ENCODE assay signal across 17 cellular contexts in the genomic region with DNA sequence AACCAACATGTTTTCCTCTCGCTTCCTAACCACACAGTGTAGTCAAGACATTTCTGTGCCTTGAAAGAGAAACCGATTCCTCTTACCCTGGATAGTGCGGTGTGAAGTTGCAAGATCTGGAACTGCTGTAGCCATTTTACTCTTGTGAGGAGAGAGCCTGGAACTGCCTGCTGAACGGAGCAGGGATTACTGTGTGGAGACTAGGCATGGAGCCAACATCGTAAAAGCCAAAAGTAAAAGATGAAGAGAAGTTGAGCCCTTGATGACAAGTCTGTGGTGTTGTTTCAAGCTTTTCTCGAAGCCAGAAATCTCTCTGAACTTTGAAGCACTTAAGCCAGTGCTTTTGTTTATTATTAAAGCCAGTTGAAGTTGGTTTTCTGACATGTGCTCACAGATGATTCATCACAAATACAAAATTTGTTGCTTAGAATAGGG.
A peak's percentile ranks its signal among the peaks of the same experiment; 100 is the strongest.
DNase-seq lines count a peak whose midpoint lies in the region; ATAC-seq, FAIRE-seq and TF ChIP-seq lines count a peak whose summit lies in the region.
"Had no signal": no experiment of that assay in that cellular context is flagged by ENCODE, and none has a peak within 500 bp of the region (broad histone marks: within the 10 kb centered on the region; RNA-seq: fewer than 3 reads in every experiment).

No MANE protein-coding gene starts in this region.

- SMC1A ChIA-PET in GM12878 (lab: Charles Lee; ENCODE audit: uncharacterized antibody, unreplicated experiment), result no interaction called here

- no peak for TF ChIP-seq POLR2A in GM12878 (IDR thresholded peaks at IDR 0.05; ENCODE audit: low read depth, low read length)
- TF ChIP-seq POLR2A in testis (IDR thresholded peaks at IDR 0.05), result no peak

- H3K4me1 ChIP-seq in GM12878 (ENCODE audit: control insufficient read depth, insufficient read depth, low read length), result no peaks in the 10 kb centered on the region
- H3K4me1 ChIP-seq in testis, result no peaks in the 10 kb centered on the region

- FAIRE-seq in GM12878 (lab: Jason Lieb, UNC) (no peak), D721Med (lab: Jason Lieb, UNC) (no peak), GM19239 (lab: Jason Lieb, UNC) (no peak)

- RAD21 ChIA-PET in GM12878 (lab: Charles Lee; ENCODE audit: unreplicated experiment), result no interaction called here

- no peak overlapping the region for H3K4me3 ChIP-seq in GM12865 (ENCODE audit: low read depth, low read length)
- H3K4me3 ChIP-seq in LNCaP clone FGC (ENCODE audit: low read depth, low read length), result no peak overlapping the region
- no peak overlapping the region for H3K4me3 ChIP-seq in GM12878
- no peak overlapping the region for H3K4me3 ChIP-seq in testis
- H3K4me3 ChIP-seq: thoracic aorta had no signal

- POLR2A ChIA-PET in GM12878 (lab: Charles Lee), result no interaction called here

- no peaks in the 10 kb centered on the region for H3K79me2 ChIP-seq in GM12878 (ENCODE audit: control insufficient read depth, insufficient read depth, low read length)

- no peaks in the 10 kb centered on the region for H3K9me3 ChIP-seq in GM12878 (replicated peaks; ENCODE audit: control insufficient read depth, insufficient read depth, low read length)
- H3K9me3 ChIP-seq in testis, result no peaks in the 10 kb centered on the region
- H3K9me3 ChIP-seq: thoracic aorta had no signal

- ATAC-seq in GM12878, result peak; percentile 34

- H3K4me2 ChIP-seq in GM12878 (ENCODE audit: control insufficient read depth, insufficient read depth), result no peak overlapping the region

- WGBS in GM12878 (ENCODE audit: insufficient coverage, insufficient replicate concordance, low lambda C conversion rate, missing lambda C conversion rate), result 31% methylated on average over 6 of the region's 6 CpGs
- 68 to 71% methylated on average over 6 of the region's 6 CpGs for WGBS in testis, 2 donors

- H3K4me3 Mint-ChIP-seq in nephron, result no peak overlapping the region
- H3K4me3 Mint-ChIP-seq: activated CD4-positive, alpha-beta T cell treated with anti-CD3 and anti-CD28 coated beads, Interleukin-2, amount 10 ng/mL, durations not matched to agents 24 days and 14 days had no signal

- CTCF ChIA-PET in GM12878 (lab: Yijun Ruan, JAX), result no interaction called here

- no peak for TF ChIP-seq RAD21 in GM12878 (IDR thresholded peaks at IDR 0.05; ENCODE audit: insufficient read depth, low read depth, low read length)

- H3K27me3 ChIP-seq in GM12878 (replicated peaks in 1 of 2; ENCODE audit: control insufficient read depth in 2 of 2, insufficient read depth in 2 of 2, low read length in 1 of 2) (no peaks in the 10 kb centered on the region), testis (no peaks in the 10 kb centered on the region)

- no peak overlapping the region for H3K9ac ChIP-seq in GM12878 (ENCODE audit: control insufficient read depth, insufficient read depth, low read length)

- H3K27ac ChIP-seq in GM12878 (ENCODE audit: control insufficient read depth, insufficient read depth) (no peak overlapping the region), testis (no peak overlapping the region)
- H3K27ac ChIP-seq: thoracic aorta had no signal

- no TSS peak for BruUV-seq in GM12878 (replicated peaks; lab: Mats Ljungman, UMichigan)

- H3K36me3 Mint-ChIP-seq in nephron (ENCODE audit: low read depth), result no peaks in the 10 kb centered on the region

- DNase-seq in GM12865 (ENCODE audit: low read depth) (peak; percentile 11), LNCaP clone FGC (ENCODE audit: low read depth) (peak; percentile 6), GM12878 (ENCODE audit: low read depth, low spot score) (no peak), GF-D8 (lab: John Stamatoyannopoulos, UW) (no peak), D721Med (ENCODE audit: insufficient read length, low spot score) (no peak), testis (no peak), GM19239 (ENCODE audit: insufficient read length, low spot score) (no peak)
- DNase-seq: activated CD4-positive, alpha-beta T cell treated with anti-CD3 and anti-CD28 coated beads, Interleukin-2, amount 10 ng/mL, durations not matched to agents 24 days and 14 days; activated T-cell treated with anti-CD3 and anti-CD28 coated beads for 4 hours; AML-193; cerebellar nuclear complex; DMS153; NCI-H1092 treated with DMSO at 0.1 percent for 48 hours; NCI-H774; T-helper 9 cell had no signal

- TF ChIP-seq EP300 in GM12878 (IDR thresholded peaks at IDR 0.05; ENCODE audit: borderline replicate concordance in 1 of 2, control insufficient read depth in 1 of 2, low read depth in 2 of 2, low read length in 2 of 2), result no peak

- TF ChIP-seq CTCF in GM12865 (IDR thresholded peaks at IDR 0.05; ENCODE audit: insufficient read depth, low read depth, low read length, missing control alignments) (no peak), LNCaP clone FGC (IDR thresholded peaks at IDR 0.05; ENCODE audit: control insufficient read depth, extremely low read depth, insufficient read depth) (no peak), GM12878 (IDR thresholded peaks at IDR 0.05 in 2 of 3, conservative IDR thresholded peaks at IDR 0.05 in 1 of 3; ENCODE audit: control insufficient read depth in 2 of 3, extremely low read depth in 1 of 3, insufficient read depth in 1 of 3, low read depth in 3 of 3, low read length in 3 of 3) (no peak), nephron (IDR thresholded peaks at IDR 0.05; ENCODE audit: unreplicated experiment in 3 of 3) (no peak), D721Med (IDR thresholded peaks at IDR 0.05; ENCODE audit: insufficient read depth, missing control alignments) (no peak), testis (IDR thresholded peaks at IDR 0.05) (no peak)

- no peaks in the 10 kb centered on the region for H4K20me1 ChIP-seq in GM12878 (ENCODE audit: control insufficient read depth, insufficient read depth)

- peaks cover 12% of the 10 kb centered on the region for H3K4me1 Mint-ChIP-seq in nephron
- H3K4me1 Mint-ChIP-seq: activated CD4-positive, alpha-beta T cell treated with anti-CD3 and anti-CD28 coated beads, Interleukin-2, amount 10 ng/mL, durations not matched to agents 24 days and 14 days had no signal

- no peak overlapping the region for H2AFZ ChIP-seq in GM12878 (ENCODE audit: control insufficient read depth, low read depth, low read length)

- H3K36me3 ChIP-seq in GM12878 (ENCODE audit: control insufficient read depth in 2 of 2, insufficient read depth in 2 of 2, low read length in 1 of 2), result no peaks in the 10 kb centered on the region
- H3K36me3 ChIP-seq in testis (ENCODE audit: low read depth, missing control alignments), result no peaks in the 10 kb centered on the region
- H3K36me3 ChIP-seq: thoracic aorta had no signal

- peaks cover 4% of the 10 kb centered on the region for H3K9me3 Mint-ChIP-seq in nephron
- H3K9me3 Mint-ChIP-seq: activated CD4-positive, alpha-beta T cell treated with anti-CD3 and anti-CD28 coated beads, Interleukin-2, amount 10 ng/mL, durations not matched to agents 24 days and 14 days had no signal

- intact Hi-C loops in GM12878 (cut with micrococcal nuclease; ENCODE audit: unreplicated experiment) (no loop called here), testis (cut with DNase I; ENCODE audit: low total_unique reads) (no loop called here)

- in situ Hi-C loops in GM12878 (cut with MboI), result no loop called here

- H3K27me3 Mint-ChIP-seq in nephron (ENCODE audit: low read depth), result no peaks in the 10 kb centered on the region
- H3K27me3 Mint-ChIP-seq: activated CD4-positive, alpha-beta T cell treated with anti-CD3 and anti-CD28 coated beads, Interleukin-2, amount 10 ng/mL, durations not matched to agents 24 days and 14 days had no signal

- peak overlapping the region; percentile 65 to 76 (median 66) for H3K27ac Mint-ChIP-seq in nephron
- H3K27ac Mint-ChIP-seq: activated CD4-positive, alpha-beta T cell treated with anti-CD3 and anti-CD28 coated beads, Interleukin-2, amount 10 ng/mL, durations not matched to agents 24 days and 14 days had no signal

TF ChIP-seq in GM12878, 131 proteins besides CTCF, POLR2A, EP300 and RAD21 (continues in another document):
- TF ChIP-seq GABPA (IDR thresholded peaks at IDR 0.05; ENCODE audit: low read depth) (no peak), MYC (IDR thresholded peaks at IDR 0.05; ENCODE audit: insufficient read depth, insufficient read length, insufficient replicate concordance, low read length, severe bottlenecking) (no peak), TAF1 (IDR thresholded peaks at IDR 0.05; ENCODE audit: borderline replicate concordance, low read depth, low read length) (no peak), SMC3 (IDR thresholded peaks at IDR 0.05; ENCODE audit: borderline replicate concordance, low read length) (no peak), BACH1 (IDR thresholded peaks at IDR 0.05; ENCODE audit: borderline replicate concordance) (no peak), TCF7 (IDR thresholded peaks at IDR 0.05; ENCODE audit: borderline replicate concordance) (no peak), EZH2 (IDR thresholded peaks at IDR 0.05; ENCODE audit: borderline replicate concordance, control insufficient read depth, low read depth, low read length) (no peak), HDGF (IDR thresholded peaks at IDR 0.05) (no peak), EGR1 (IDR thresholded peaks at IDR 0.05; ENCODE audit: borderline replicate concordance in 1 of 2, low read depth in 2 of 2, low read length in 2 of 2) (no peak), REST (IDR thresholded peaks at IDR 0.05; ENCODE audit: low read depth, low read length) (no peak), MEF2B (IDR thresholded peaks at IDR 0.05; ENCODE audit: partially characterized antibody, poor library complexity, severe bottlenecking) (no peak)

Comparison
In these comparisons a context has a peak if more than half of its experiments do, and no peak if none do; other contexts are left out.
1. DNase-seq: peak in GM12865 (single experiment) and LNCaP clone FGC (single experiment); none in GM12878 (single experiment), GF-D8 (single experiment), D721Med (single experiment), testis (single experiment) and GM19239 (single experiment).